ENCODE assay signal across 1 cellular context in genomic region chr17:57350266-57350665, GRCh38.
TF ChIP-seq lines count a peak whose summit lies in the region.

No MANE protein-coding gene starts in this region.

TF ChIP-seq in SK-N-SH treated with all-trans-retinoic acid at 6 μM for 48 hours, 23 proteins besides CTCF, POLR2A, EP300 and RAD21:
- no peak for TF ChIP-seq POU6F1 (CRISPR knock-in tag; IDR thresholded peaks at IDR 0.05; ENCODE audit: borderline replicate concordance, low read depth)
- TF ChIP-seq ZNF565 (CRISPR knock-in tag; conservative IDR thresholded peaks at IDR 0.05; ENCODE audit: low read depth): no peak
- TF ChIP-seq ZNF8 (CRISPR knock-in tag; IDR thresholded peaks at IDR 0.05): no peak
TF ChIP-seq in SK-N-SH treated with all-trans-retinoic acid at 6 μM for 48 hours: peak in this region for 0.
